Comparison of ENCODE assay signal across 8 cellular contexts in genomic region chr2:36965751-36966369, GRCh38.
DNase-seq lines count a peak whose midpoint lies in the region; ATAC-seq and TF ChIP-seq lines count a peak whose summit lies in the region.

No MANE protein-coding gene starts in this region.

- DNase-seq in NCI-H82 treated with DMSO at 0.1 percent for 48 hours (lab: John Stamatoyannopoulos, UW; ENCODE audit: unreplicated experiment) (peak; percentile 50), glomerular visceral epithelial cell (ENCODE audit: extremely low spot score) (peak; percentile 48), pons (ENCODE audit: low spot score) (peak; percentile 21), OCI-M2 (lab: John Stamatoyannopoulos, UW; ENCODE audit: unreplicated experiment) (no peak)
- peak; percentile 73 for DNase-seq in activated effector memory CD4-positive, alpha-beta T cell treated with anti-CD3 and anti-CD28 coated beads, Interleukin-2, amount 50 U/mL, for 16 hours

- no peak for TF ChIP-seq CTCF in 22Rv1 (IDR thresholded peaks at IDR 0.05)

- TF ChIP-seq POLR2A in GM18505 (IDR thresholded peaks at IDR 0.05; ENCODE audit: borderline replicate concordance, extremely low read depth, insufficient read depth, insufficient read length), result no peak

- ATAC-seq in GM18505 (IDR thresholded peaks at IDR 0.05; ENCODE audit: unreplicated experiment), result peak; percentile 33
- ATAC-seq in HG03039 (IDR thresholded peaks at IDR 0.05; ENCODE audit: unreplicated experiment), result peak; percentile 28

- peak overlapping the region; percentile 89 for H3K27ac ChIP-seq in 22Rv1
